In genomic region chr2:53632714-53633113, GRCh38 we compare ENCODE assay signal across 14 cellular contexts.
DNase-seq lines count a peak whose midpoint lies in the region; ATAC-seq and TF ChIP-seq lines count a peak whose summit lies in the region.
"Had no signal": no experiment of that assay in that cellular context is flagged by ENCODE, and none has a peak within 500 bp of the region (broad histone marks: within the 10 kb centered on the region; RNA-seq: fewer than 3 reads in every experiment).

No MANE protein-coding gene starts in this region.

- H3K4me1 ChIP-seq in HEK293 (ENCODE audit: control insufficient read depth, insufficient read depth, low read length): 0 out of 2 replicates have a peak, but pooled peaks cover 2% of the 10 kb centered on the region

- DNase-seq in AG09309 (ENCODE audit: low read depth) (peak; percentile 37), hepatic stellate cell (ENCODE audit: low spot score) (peak; percentile 7), GM20000 (ENCODE audit: low spot score) (no peak), AML-193 (lab: John Stamatoyannopoulos, UW) (no peak), putamen (ENCODE audit: low spot score) (no peak)
- no peak for DNase-seq in effector CD8-positive, alpha-beta T cell (lab: John Stamatoyannopoulos, UW)
- DNase-seq: activated naive CD8-positive, alpha-beta T cell treated with anti-CD3 and anti-CD28 coated beads, Interleukin-2, amount 10 ng/mL, durations not matched to agents 7 days and 5 days; stimulated activated CD4-positive, alpha-beta T cell treated with anti-CD3 and anti-CD28 coated beads, Interleukin-2, amount 100 ng/mL, for 24 hours; stimulated activated naive B cell treated with anti-CD40 and anti-IgM and Interleukin-4, amounts not matched to agents 10 μg/mL and 1 μg/mL and 100 μg/mL, for 72 hours had no signal

- peak; percentile 28 for ATAC-seq in activated T-helper 17 cell treated with anti-CD3 and anti-CD28 coated beads, Interleukin-2, amount 50 U/mL, for 72 hours (replicated peaks)
- ATAC-seq: stimulated activated naive B cell treated with anti-CD40 and anti-IgM and Interleukin-4, amounts not matched to agents 10 μg/mL and 1 μg/mL and 100 μg/mL, for 72 hours had no signal

- no peaks in the 10 kb centered on the region for H3K36me3 Mint-ChIP-seq in activated T-helper 17 cell treated with anti-CD3 and anti-CD28 coated beads, Interleukin-2, amount 50 U/mL, for 72 hours (ENCODE audit: low read depth)
- H3K36me3 Mint-ChIP-seq: activated naive CD8-positive, alpha-beta T cell treated with anti-CD3 and anti-CD28 coated beads, Interleukin-2, amount 10 ng/mL, durations not matched to agents 7 days and 5 days; stimulated activated naive B cell treated with anti-CD40 and anti-IgM and Interleukin-4, amounts not matched to agents 10 μg/mL and 1 μg/mL and 100 μg/mL, for 72 hours had no signal

- CTCF ChIA-PET in HEK293 (lab: Yijun Ruan, JAX): interaction anchor here (0.7 kb wide), 1 partner anchor 386 kb away, joined by 3 read pairs; no protein-coding TSS in a partner anchor

- no peak overlapping the region for H3K4me3 ChIP-seq in AG09309 (ENCODE audit: control insufficient read depth, low read depth, low read length)
- no peak overlapping the region for H3K4me3 ChIP-seq in HEK293 (ENCODE audit: low read depth, low read length)
- H3K4me3 ChIP-seq: BLaER1 treated with 17β-estradiol and CSF1 and Interleukin-3, amounts not matched to agents 10 nM and 100 nM; hepatocyte had no signal

- no peaks in the 10 kb centered on the region for H3K36me3 ChIP-seq in HEK293 (ENCODE audit: control insufficient read depth in 2 of 2, insufficient read depth in 1 of 2, low read length in 2 of 2)
- H3K36me3 ChIP-seq: BLaER1 treated with 17β-estradiol and CSF1 and Interleukin-3, amounts not matched to agents 10 nM and 100 nM; neutrophil had no signal

- H3K9me3 Mint-ChIP-seq in activated T-helper 17 cell treated with anti-CD3 and anti-CD28 coated beads, Interleukin-2, amount 50 U/mL, for 72 hours: peaks cover 7% of the 10 kb centered on the region
- H3K9me3 Mint-ChIP-seq: activated naive CD8-positive, alpha-beta T cell treated with anti-CD3 and anti-CD28 coated beads, Interleukin-2, amount 10 ng/mL, durations not matched to agents 7 days and 5 days; stimulated activated naive B cell treated with anti-CD40 and anti-IgM and Interleukin-4, amounts not matched to agents 10 μg/mL and 1 μg/mL and 100 μg/mL, for 72 hours had no signal

- no peaks in the 10 kb centered on the region for H3K27me3 Mint-ChIP-seq in activated T-helper 17 cell treated with anti-CD3 and anti-CD28 coated beads, Interleukin-2, amount 50 U/mL, for 72 hours
- H3K27me3 Mint-ChIP-seq: activated naive CD8-positive, alpha-beta T cell treated with anti-CD3 and anti-CD28 coated beads, Interleukin-2, amount 10 ng/mL, durations not matched to agents 7 days and 5 days; stimulated activated naive B cell treated with anti-CD40 and anti-IgM and Interleukin-4, amounts not matched to agents 10 μg/mL and 1 μg/mL and 100 μg/mL, for 72 hours had no signal

- peak overlapping the region; percentile 4 for H3K4me3 Mint-ChIP-seq in activated T-helper 17 cell treated with anti-CD3 and anti-CD28 coated beads, Interleukin-2, amount 50 U/mL, for 72 hours
- H3K4me3 Mint-ChIP-seq: activated naive CD8-positive, alpha-beta T cell treated with anti-CD3 and anti-CD28 coated beads, Interleukin-2, amount 10 ng/mL, durations not matched to agents 7 days and 5 days; stimulated activated naive B cell treated with anti-CD40 and anti-IgM and Interleukin-4, amounts not matched to agents 10 μg/mL and 1 μg/mL and 100 μg/mL, for 72 hours had no signal

- peaks cover 9% of the 10 kb centered on the region for H3K4me1 Mint-ChIP-seq in activated T-helper 17 cell treated with anti-CD3 and anti-CD28 coated beads, Interleukin-2, amount 50 U/mL, for 72 hours
- H3K4me1 Mint-ChIP-seq: stimulated activated naive B cell treated with anti-CD40 and anti-IgM and Interleukin-4, amounts not matched to agents 10 μg/mL and 1 μg/mL and 100 μg/mL, for 72 hours had no signal

- POLR2A ChIA-PET in HEK293 (lab: Yijun Ruan, JAX): interaction anchor here (0.5 kb wide), 1 partner anchor 145 kb away, joined by 9 read pairs; no protein-coding TSS in a partner anchor

- no peak overlapping the region for H3K27ac Mint-ChIP-seq in activated T-helper 17 cell treated with anti-CD3 and anti-CD28 coated beads, Interleukin-2, amount 50 U/mL, for 72 hours
- H3K27ac Mint-ChIP-seq: activated naive CD8-positive, alpha-beta T cell treated with anti-CD3 and anti-CD28 coated beads, Interleukin-2, amount 10 ng/mL, durations not matched to agents 7 days and 5 days; stimulated activated naive B cell treated with anti-CD40 and anti-IgM and Interleukin-4, amounts not matched to agents 10 μg/mL and 1 μg/mL and 100 μg/mL, for 72 hours had no signal

- no peaks in the 10 kb centered on the region for H3K9me3 ChIP-seq in HEK293 (ENCODE audit: control insufficient read depth, insufficient read depth, low read depth, low read length)
- H3K9me3 ChIP-seq: BLaER1 treated with 17β-estradiol and CSF1 and Interleukin-3, amounts not matched to agents 10 nM and 100 nM; neutrophil had no signal

- TF ChIP-seq CTCF in AG09309 (IDR thresholded peaks at IDR 0.05; ENCODE audit: control insufficient read depth, insufficient read depth, low read depth, low read length, missing control alignments) (no peak), HEK293 (tag by site-specific recombination; IDR thresholded peaks at IDR 0.05) (no peak), GM20000 (IDR thresholded peaks at IDR 0.05; ENCODE audit: extremely low read depth, missing control alignments) (no peak)

- no peak overlapping the region for H3K27ac ChIP-seq in HEK293 (ENCODE audit: extremely low read depth, low read depth, low read length)
- H3K27ac ChIP-seq: BLaER1 treated with 17β-estradiol and CSF1 and Interleukin-3, amounts not matched to agents 10 nM and 100 nM; hepatocyte; neutrophil had no signal

TF ChIP-seq in HEK293, 187 proteins besides CTCF, POLR2A, EP300 and RAD21:
- TF ChIP-seq PBX3 (CRISPR knock-in tag; IDR thresholded peaks at IDR 0.05): no peak
- TF ChIP-seq ZNF354C (tag by site-specific recombination; IDR thresholded peaks at IDR 0.05; ENCODE audit: borderline replicate concordance, low read depth): no peak
- TF ChIP-seq WT1 (tag by site-specific recombination; IDR thresholded peaks at IDR 0.05): no peak
- TF ChIP-seq SALL2 (tag by site-specific recombination; IDR thresholded peaks at IDR 0.05; ENCODE audit: borderline replicate concordance): no peak
- TF ChIP-seq ZBTB10 (tag by site-specific recombination; IDR thresholded peaks at IDR 0.05): no peak
- TF ChIP-seq PRDM6 (tag by site-specific recombination; IDR thresholded peaks at IDR 0.05): no peak
- TF ChIP-seq ZBTB17 (tag by site-specific recombination; IDR thresholded peaks at IDR 0.05): 0 out of 2 replicates have a peak, but pooled peaks have one; percentile 13

Comparison
In these comparisons a context has a peak if more than half of its experiments do, and no peak if none do; other contexts are left out.
1. DNase-seq: peak in AG09309 (single experiment) and hepatic stellate cell (single experiment); none in effector CD8-positive, alpha-beta T cell (single experiment), GM20000 (single experiment), AML-193 (0 of 2) and putamen (single experiment).